Comparison of ENCODE assay signal across 14 cellular contexts in the genomic region with DNA sequence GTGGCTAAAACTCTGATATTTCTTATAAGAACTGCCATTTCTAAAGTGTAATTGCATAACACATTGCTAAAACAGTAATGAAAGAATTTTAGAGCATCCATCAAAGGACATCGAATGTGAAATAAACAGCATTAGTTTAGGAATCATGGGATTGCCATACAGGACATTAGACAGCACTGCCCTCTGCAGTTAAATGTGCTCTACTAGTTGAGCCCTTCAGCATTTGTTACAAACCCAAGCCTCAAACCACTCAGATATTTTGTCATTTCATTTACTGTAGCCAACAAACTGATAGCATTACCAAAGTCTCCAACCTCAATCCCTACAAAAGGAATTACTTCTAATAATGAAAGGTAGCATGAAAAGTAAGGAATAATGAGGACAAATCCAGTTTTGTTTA.
DNase-seq lines count a peak whose midpoint lies in the region; TF ChIP-seq lines count a peak whose summit lies in the region.
"Had no signal": no experiment of that assay in that cellular context is flagged by ENCODE, and none has a peak within 500 bp of the region (broad histone marks: within the 10 kb centered on the region; RNA-seq: fewer than 3 reads in every experiment).

No MANE protein-coding gene starts in this region.

- no peaks in the 10 kb centered on the region for H3K36me3 ChIP-seq in neural cell (ENCODE audit: insufficient read depth, low read length)
- H3K36me3 ChIP-seq: MG63 had no signal

- no peak overlapping the region for H3K9ac ChIP-seq in neural cell (ENCODE audit: low read length)

- CTCF ChIA-PET in GM10248 (lab: Yijun Ruan, JAX) = no interaction called here

- POLR2A ChIA-PET in GM10248 (lab: Yijun Ruan, JAX) = no interaction called here

- DNase-seq in GM10248 (ENCODE audit: extremely low spot score) = no peak
- peak; percentile 2 for DNase-seq in M059J (ENCODE audit: low read depth)
- DNase-seq in AG08395 (ENCODE audit: low spot score) = no peak
- DNase-seq in KG1 (lab: John Stamatoyannopoulos, UW) = no peak
- DNase-seq in middle frontal gyrus (ENCODE audit: extremely low spot score, low spot score) = no peak
- no peak for DNase-seq in posterior cingulate gyrus
- DNase-seq: activated CD8-positive, alpha-beta T cell treated with anti-CD3 and anti-CD28 coated beads for 36 hours; left cardiac atrium; MG63; stimulated activated CD4-positive, alpha-beta T cell treated with anti-CD3 and anti-CD28 coated beads, Interleukin-4, amount 100 ng/mL, for 1 hour; stimulated activated naive CD8-positive, alpha-beta T cell treated with anti-CD3 and anti-CD28 coated beads, Interleukin-15, Interleukin-2, amounts not matched to agents 100 U/mL and 50 U/mL, for 24 hours; T-helper 1 cell had no signal

- H4K20me1 ChIP-seq in neural cell (ENCODE audit: insufficient read depth) = no peaks in the 10 kb centered on the region

- TF ChIP-seq EP300 in neural cell (conservative IDR thresholded peaks at IDR 0.05; ENCODE audit: poor library complexity, severe bottlenecking) = no peak

- no peak overlapping the region for H3K4me3 ChIP-seq in neural cell (ENCODE audit: low read length)
- H3K4me3 ChIP-seq: MG63 had no signal

- H3F3A ChIP-seq in neural cell (ENCODE audit: insufficient read depth, low read length, poor library complexity, severe bottlenecking) = no peaks in the 10 kb centered on the region

- no peaks in the 10 kb centered on the region for H3K27me3 ChIP-seq in neural cell (ENCODE audit: insufficient read depth, low read depth, low read length)
- H3K27me3 ChIP-seq: MG63 had no signal

- TF ChIP-seq CTCF in GM10248 (IDR thresholded peaks at IDR 0.05; ENCODE audit: control extremely low read depth, extremely low read depth, low read depth, missing control alignments) (peak; percentile 7), VCaP (conservative IDR thresholded peaks at IDR 0.05) (peak; percentile 42), neural cell (IDR thresholded peaks at IDR 0.05; ENCODE audit: poor library complexity, severe bottlenecking) (no peak)

- no peaks in the 10 kb centered on the region for H3K9me3 ChIP-seq in neural cell (ENCODE audit: low read length)
- H3K9me3 ChIP-seq: MG63 had no signal

- intact Hi-C loops in posterior cingulate gyrus (cut with DNase I) = no loop called here

- no peak overlapping the region for H2AFZ ChIP-seq in neural cell (ENCODE audit: low read depth, low read length)

- peak; percentile 32 for TF ChIP-seq RAD21 in neural cell (conservative IDR thresholded peaks at IDR 0.05)

- H3K9me2 ChIP-seq in neural cell (ENCODE audit: insufficient read depth, low read length) = no peaks in the 10 kb centered on the region

- no peaks in the 10 kb centered on the region for H3K79me2 ChIP-seq in neural cell (replicated peaks; ENCODE audit: insufficient read depth, low read length)

- no peak overlapping the region for H3K27ac ChIP-seq in VCaP
- H3K27ac ChIP-seq in neural cell (ENCODE audit: low read length) = no peak overlapping the region

- H3K4me2 ChIP-seq in neural cell (ENCODE audit: low read length) = no peak overlapping the region

TF ChIP-seq in neural cell, 6 proteins besides CTCF, POLR2A, EP300 and RAD21:
- TF ChIP-seq POLR2AphosphoS5 (IDR thresholded peaks at IDR 0.05) (no peak), TAF1 (IDR thresholded peaks at IDR 0.05; ENCODE audit: low read depth) (no peak), EZH2 (IDR thresholded peaks at IDR 0.05; ENCODE audit: borderline replicate concordance, insufficient read depth, low read length, poor library complexity, severe bottlenecking) (no peak), REST (IDR thresholded peaks at IDR 0.05; ENCODE audit: borderline replicate concordance) (no peak), SMC3 (conservative IDR thresholded peaks at IDR 0.05; ENCODE audit: poor library complexity) (no peak), MXI1 (conservative IDR thresholded peaks at IDR 0.05; ENCODE audit: poor library complexity, severe bottlenecking) (no peak)
